16 cellular contexts compared by ENCODE assay signal in the genomic region with DNA sequence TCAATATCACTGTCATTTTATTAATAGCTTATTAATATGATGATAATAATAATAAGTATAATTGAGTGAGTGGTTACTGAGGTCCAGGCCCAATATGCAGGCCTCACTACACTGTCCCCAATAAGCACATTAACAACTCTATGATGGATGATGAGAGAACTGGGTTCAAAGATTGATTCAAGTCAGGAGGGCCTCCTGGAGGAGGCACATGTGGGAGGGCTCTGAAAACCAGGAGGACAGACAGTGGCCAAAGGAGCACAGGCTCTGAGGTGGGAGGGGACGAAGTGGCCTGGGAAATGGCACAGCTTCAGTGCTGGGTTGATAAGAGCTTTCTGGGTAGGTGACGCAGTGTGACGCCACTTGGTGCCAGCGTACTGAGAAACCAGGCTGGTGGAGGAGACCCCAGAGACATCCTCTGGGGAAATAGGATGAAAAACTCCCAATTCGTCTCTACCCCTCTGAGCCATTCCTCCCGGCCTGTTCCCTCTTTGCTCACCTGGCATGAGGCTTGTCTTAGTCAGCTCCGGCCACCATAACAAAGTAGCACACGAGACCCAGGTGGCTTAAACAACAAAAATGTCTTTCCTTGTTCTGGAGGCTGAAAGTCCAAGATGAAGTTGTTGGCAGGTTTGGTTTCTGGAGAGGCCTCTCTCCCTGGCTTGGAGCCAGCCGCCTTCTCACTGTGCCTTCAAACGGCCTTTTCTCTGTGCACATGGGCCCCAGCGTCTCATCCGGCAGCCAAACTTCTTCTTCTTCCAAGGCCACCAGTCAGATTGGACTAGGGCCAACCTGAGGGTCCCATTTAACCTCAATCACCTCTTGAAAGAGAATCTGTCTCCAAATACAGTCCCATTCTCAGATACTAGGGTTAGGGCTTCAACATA.
DNase-seq lines count a peak whose midpoint lies in the region; ATAC-seq lines count a peak whose summit lies in the region.
"Had no signal": no experiment of that assay in that cellular context is flagged by ENCODE, and none has a peak within 500 bp of the region (broad histone marks: within the 10 kb centered on the region; RNA-seq: fewer than 3 reads in every experiment).

No MANE protein-coding gene starts in this region.

- H3K27ac ChIP-seq in cingulate gyrus (ENCODE audit: low read depth, low read length) (peak overlapping the region; percentile 98), substantia nigra (ENCODE audit: low read depth, low read length, poor library complexity, severe bottlenecking) (peak overlapping the region; percentile 97)
- H3K27ac ChIP-seq: 22Rv1, KMS-11 had no signal

- ATAC-seq in HG03565 (IDR thresholded peaks at IDR 0.05; ENCODE audit: unreplicated experiment) (no peak), HG02981 (IDR thresholded peaks at IDR 0.05; ENCODE audit: unreplicated experiment) (no peak), HG03175 (IDR thresholded peaks at IDR 0.05; ENCODE audit: unreplicated experiment) (no peak)
- ATAC-seq: GM23338 had no signal

- DNase-seq in DMS 273 (lab: John Stamatoyannopoulos, UW; ENCODE audit: unreplicated experiment): peak; percentile 56
- no peak for DNase-seq in DMS 273 treated with DMSO at 0.1 percent for 48 hours (lab: John Stamatoyannopoulos, UW)
- peak; percentile 40 for DNase-seq in NCI-H69 (lab: John Stamatoyannopoulos, UW)
- peak in 22 of 49 donors; percentile 13 to 94 (median 34) for DNase-seq in substantia nigra (lab: John Stamatoyannopoulos, UW)
- DNase-seq: COR-L47, DND-41, NCI-H1105, NCI-H187, NCI-H510A treated with DMSO at 0.1 percent for 48 hours had no signal
